20 cellular contexts compared by ENCODE assay signal in genomic region chr5:125402787-125403186, GRCh38.
"Had no signal": no experiment of that assay in that cellular context is flagged by ENCODE, and none has a peak within 500 bp of the region (broad histone marks: within the 10 kb centered on the region; RNA-seq: fewer than 3 reads in every experiment).

No MANE protein-coding gene starts in this region.

- H3K4me1 ChIP-seq: heart right ventricle, left lung, tibial artery had no signal

- DNase-seq: activated CD4-positive, alpha-beta T cell treated with anti-CD3 and anti-CD28 coated beads for 4 hours; activated CD4-positive, alpha-beta T cell treated with anti-CD3 and anti-CD28 coated beads, Interleukin-2, amount 50 U/mL, for 48 hours; activated CD4-positive, CD25-positive, alpha-beta regulatory T cell; activated CD8-positive, alpha-beta memory T cell treated with anti-CD3 and anti-CD28 coated beads, Interleukin-2, amount 50 U/mL, for 48 hours; activated naive CD4-positive, alpha-beta T cell treated with Interleukin-2 at 50 U/mL for 16 hours; activated naive CD8-positive, alpha-beta T cell treated with anti-CD3 and anti-CD28 coated beads for 36 hours; activated T-cell treated with anti-CD3 and anti-CD28 coated beads, Interleukin-2, amount 50 U/mL, for 4 hours; central memory CD4-positive, alpha-beta T cell; dermis blood vessel endothelial cell; effector memory CD4-positive, alpha-beta T cell; heart right ventricle; left lung; mammary epithelial cell; natural killer cell; stimulated activated CD4-positive, alpha-beta T cell treated with anti-CD3 and anti-CD28 coated beads, Interleukin-12 subunit alpha, Interleukin-12 subunit beta, amount 100 ng/mL, for 4 hours; T1000; tibial artery had no signal

- FAIRE-seq: astrocyte, endothelial cell of umbilical vein, keratinocyte had no signal

- H3K27ac ChIP-seq: heart right ventricle, left lung, tibial artery had no signal

- H3K27me3 ChIP-seq: heart right ventricle, left lung, tibial artery had no signal

- H3K4me3 ChIP-seq: heart right ventricle, left lung, tibial artery had no signal

- H3K36me3 ChIP-seq: heart right ventricle, left lung, tibial artery had no signal

- H3K9me3 ChIP-seq: tibial artery had no signal

- ATAC-seq: activated T-cell treated with anti-CD3 and anti-CD28 coated beads, Interleukin-2, amount 50 U/mL, for 4 hours; heart right ventricle; left lung; natural killer cell had no signal
